Comparison of ENCODE assay signal across 25 cellular contexts in genomic region chr6:8623441-8623840, GRCh38.
A peak's percentile ranks its signal among the peaks of the same experiment; 100 is the strongest.
DNase-seq lines count a peak whose midpoint lies in the region; ATAC-seq, FAIRE-seq and TF ChIP-seq lines count a peak whose summit lies in the region.
"Had no signal": no experiment of that assay in that cellular context is flagged by ENCODE, and none has a peak within 500 bp of the region (broad histone marks: within the 10 kb centered on the region; RNA-seq: fewer than 3 reads in every experiment).

No MANE protein-coding gene starts in this region.

- H3K9ac ChIP-seq in keratinocyte (ENCODE audit: control insufficient read depth, extremely low read depth, insufficient read depth, low read length) = no peak overlapping the region
- H3K9ac ChIP-seq in HepG2 (ENCODE audit: insufficient read depth, low read depth, low read length) = no peak overlapping the region
- H3K9ac ChIP-seq: BLaER1 had no signal

- FAIRE-seq in keratinocyte (lab: Jason Lieb, UNC) (peak; percentile 46), HepG2 (lab: Jason Lieb, UNC) (no peak)
- FAIRE-seq: A204.1, GM12878, GM12892, GM18507 had no signal

- 32% methylated on average over 3 of the region's 3 CpGs for WGBS in HepG2 (ENCODE audit: low lambda C conversion rate)

- intact Hi-C loops in left ventricle myocardium inferior (cut with micrococcal nuclease) = no loop called here
- intact Hi-C loops in HepG2 (cut with micrococcal nuclease; ENCODE audit: unreplicated experiment) = no loop called here

- TF ChIP-seq CTCF in epithelial cell of esophagus (IDR thresholded peaks at IDR 0.05; ENCODE audit: insufficient read depth, low read depth, low read length, missing control alignments) (no peak), keratinocyte (optimal IDR thresholded peaks at IDR 0.05 in 1 of 3, IDR thresholded peaks at IDR 0.05 in 1 of 3, conservative IDR thresholded peaks at IDR 0.05 in 1 of 3; ENCODE audit: extremely low read depth in 1 of 3, insufficient read depth in 2 of 3, low read length in 3 of 3) (no peak), left ventricle myocardium inferior (IDR thresholded peaks at IDR 0.05; ENCODE audit: borderline replicate concordance) (no peak), HepG2 (CRISPR knock-in tag; IDR thresholded peaks at IDR 0.05) (no peak)

- in situ Hi-C loops in HepG2 (cut with HindIII; ENCODE audit: extremely low pct_ligation_motif_present, low pct_unique_long_range_greater_than_20kb) = no loop called here

- H3K4me3 ChIP-seq in epithelial cell of esophagus (ENCODE audit: low read length) (no peak overlapping the region), keratinocyte (ENCODE audit: control insufficient read depth in 2 of 3, extremely low read depth in 1 of 3, insufficient read depth in 2 of 3, low read depth in 1 of 3, low read length in 3 of 3) (no peak overlapping the region), left ventricle myocardium inferior (no peak overlapping the region), HepG2 (replicated peaks in 1 of 3; ENCODE audit: insufficient read depth in 1 of 3, low read depth in 2 of 3, low read length in 3 of 3) (no peak overlapping the region)
- H3K4me3 ChIP-seq: BLaER1, GM12878 had no signal

- POLR2A ChIA-PET in HepG2 (lab: Yijun Ruan, JAX) = no interaction called here

- H3K27me3 ChIP-seq in keratinocyte (ENCODE audit: control insufficient read depth, extremely low read depth, insufficient read depth, low read length) (no peaks in the 10 kb centered on the region), left ventricle myocardium inferior (ENCODE audit: low read depth) (no peaks in the 10 kb centered on the region), HepG2 (ENCODE audit: control insufficient read depth in 1 of 2, insufficient read depth in 2 of 2, low read length in 2 of 2) (no peaks in the 10 kb centered on the region)
- H3K27me3 ChIP-seq: BE2C, BLaER1 had no signal

- ATAC-seq in HepG2 = no peak
- ATAC-seq: GM12878 had no signal

- CTCF ChIA-PET in HepG2 (lab: Yijun Ruan, JAX; ENCODE audit: low intra/inter-chr PET ratio, low total read pairs) = no interaction called here

- no TSS peak for BruUV-seq in HepG2 (replicated peaks; lab: Mats Ljungman, UMichigan)

- TF ChIP-seq EP300 in HepG2 (IDR thresholded peaks at IDR 0.05; ENCODE audit: low read depth in 2 of 2, low read length in 2 of 2) (no peak), HepG2 (CRISPR knock-in tag; IDR thresholded peaks at IDR 0.05; ENCODE audit: borderline replicate concordance) (no peak)

- no peaks in the 10 kb centered on the region for H3K36me3 ChIP-seq in keratinocyte (ENCODE audit: control insufficient read depth in 2 of 2, extremely low read depth in 1 of 2, insufficient read depth in 2 of 2, low read length in 2 of 2)
- no peaks in the 10 kb centered on the region for H3K36me3 ChIP-seq in left ventricle myocardium inferior
- no peaks in the 10 kb centered on the region for H3K36me3 ChIP-seq in HepG2 (replicated peaks in 1 of 2; ENCODE audit: control insufficient read depth in 1 of 2, insufficient read depth in 2 of 2, low read length in 2 of 2)
- H3K36me3 ChIP-seq: BE2C, BLaER1 had no signal

- H3K4me2 ChIP-seq in keratinocyte (ENCODE audit: control insufficient read depth, extremely low read depth, insufficient read depth, low read depth, low read length) (no peak overlapping the region), HepG2 (ENCODE audit: low read depth, low read length) (no peak overlapping the region)
- H3K4me2 ChIP-seq: BLaER1 had no signal

- H3K79me2 ChIP-seq in keratinocyte (ENCODE audit: control insufficient read depth, insufficient read depth, low read length) = no peaks in the 10 kb centered on the region
- H3K79me2 ChIP-seq in HepG2 (ENCODE audit: insufficient read depth, low read length) = no peaks in the 10 kb centered on the region

- no peak for TF ChIP-seq POLR2A in HepG2 (IDR thresholded peaks at IDR 0.05; ENCODE audit: insufficient read depth in 1 of 2, low read depth in 2 of 2, low read length in 2 of 2)

- H2AFZ ChIP-seq in keratinocyte (ENCODE audit: control insufficient read depth, low read length) (no peak overlapping the region), HepG2 (ENCODE audit: low read length) (no peak overlapping the region)

- no peaks in the 10 kb centered on the region for H3K9me3 ChIP-seq in keratinocyte (ENCODE audit: control insufficient read depth, low read depth, low read length)
- no peaks in the 10 kb centered on the region for H3K9me3 ChIP-seq in left ventricle myocardium inferior (replicated peaks)
- peaks cover 10% of the 10 kb centered on the region; the same call in 1 of the 2 replicates for H3K9me3 ChIP-seq in HepG2 (ENCODE audit: low read length)
- H3K9me3 ChIP-seq: BE2C, BLaER1 had no signal

- H3K27ac ChIP-seq in keratinocyte (ENCODE audit: control insufficient read depth, insufficient read depth, low read length) (no peak overlapping the region), left ventricle myocardium inferior (replicated peaks) (no peak overlapping the region), HepG2 (ENCODE audit: extremely low read length, insufficient read depth, low read length) (no peak overlapping the region)
- H3K27ac ChIP-seq: BLaER1 had no signal

- no peak for TF ChIP-seq RAD21 in HepG2 (CRISPR knock-in tag; IDR thresholded peaks at IDR 0.05)

- DNase-seq in epithelial cell of esophagus (ENCODE audit: low read depth) (peak; percentile 40), keratinocyte (ENCODE audit: low read depth, low spot score) (no peak), left ventricle myocardium inferior (no peak), HepG2 (ENCODE audit: low spot score) (no peak), iPS-NIHi11 (ENCODE audit: low spot score) (no peak)
- DNase-seq: 8988T; ACHN; BE2C; C1 segment of cervical spinal cord; CD4-positive, alpha-beta memory T cell; CD4-positive, CD25-positive, alpha-beta regulatory T cell; CD8-positive, alpha-beta memory T cell; COR-L47; DMS 273 treated with DMSO at 0.1 percent for 48 hours; DMS153; DMS53; DMS79; DND-41; EL; GDM1 had no signal

- peaks cover 19% of the 10 kb centered on the region for H3K4me1 ChIP-seq in keratinocyte (ENCODE audit: control insufficient read depth, extremely low read depth, insufficient read depth, low read length)
- no peaks in the 10 kb centered on the region for H3K4me1 ChIP-seq in left ventricle myocardium inferior
- peaks cover 15% of the 10 kb centered on the region for H3K4me1 ChIP-seq in HepG2 (ENCODE audit: insufficient read depth, low read length)
- H3K4me1 ChIP-seq: BE2C, BLaER1 had no signal

- H3K9me1 ChIP-seq in keratinocyte (ENCODE audit: control insufficient read depth, extremely low read depth, insufficient read depth, low read length) = no peaks in the 10 kb centered on the region

- H4K20me1 ChIP-seq in keratinocyte (ENCODE audit: control insufficient read depth, extremely low read depth, insufficient read depth, low read length) (no peaks in the 10 kb centered on the region), HepG2 (ENCODE audit: insufficient read depth, low read length) (no peaks in the 10 kb centered on the region)
- H4K20me1 ChIP-seq: BLaER1 had no signal

- dilution Hi-C loops in keratinocyte (cut with MboI; ENCODE audit: extremely low pct_ligation_motif_present, low sequenced_read_pairs) = no loop called here

TF ChIP-seq in HepG2, 621 proteins besides CTCF, POLR2A, EP300 and RAD21:
- TF ChIP-seq SETDB1 (CRISPR knock-in tag; IDR thresholded peaks at IDR 0.05; ENCODE audit: borderline replicate concordance) (no peak), FLYWCH1 (CRISPR knock-in tag; IDR thresholded peaks at IDR 0.05) (no peak), ZNF382 (CRISPR knock-in tag; IDR thresholded peaks at IDR 0.05; ENCODE audit: borderline replicate concordance) (no peak), ZFP91 (CRISPR knock-in tag; IDR thresholded peaks at IDR 0.05; ENCODE audit: borderline replicate concordance) (no peak), ZNF670 (CRISPR knock-in tag; IDR thresholded peaks at IDR 0.05; ENCODE audit: borderline replicate concordance) (no peak), ZGPAT (CRISPR knock-in tag; IDR thresholded peaks at IDR 0.05) (no peak), GLMP (CRISPR knock-in tag; IDR thresholded peaks at IDR 0.05; ENCODE audit: borderline replicate concordance) (no peak), SMYD3 (CRISPR knock-in tag; IDR thresholded peaks at IDR 0.05) (no peak), ZNF260 (CRISPR knock-in tag; IDR thresholded peaks at IDR 0.05; ENCODE audit: borderline replicate concordance, low read depth) (no peak), XBP1 (CRISPR knock-in tag; IDR thresholded peaks at IDR 0.05) (no peak)
